27 cellular contexts compared by ENCODE assay signal in genomic region chr11:21948876-21949275, GRCh38.
"Had no signal": no experiment of that assay in that cellular context is flagged by ENCODE, and none has a peak within 500 bp of the region (broad histone marks: within the 10 kb centered on the region; RNA-seq: fewer than 3 reads in every experiment).

No MANE protein-coding gene starts in this region.

- H3K27me3 Mint-ChIP-seq: activated CD4-positive, alpha-beta T cell treated with anti-CD3 and anti-CD28 coated beads, Interleukin-2, amount 10 ng/mL, durations not matched to agents 24 days and 14 days; activated CD8-positive, alpha-beta T cell treated with anti-CD3 and anti-CD28 coated beads for 36 hours; activated naive CD4-positive, alpha-beta T cell treated with anti-CD3 and anti-CD28 coated beads, Interleukin-2, amount 50 U/mL, for 24 hours; activated naive CD8-positive, alpha-beta T cell treated with anti-CD3 and anti-CD28 coated beads, Interleukin-2, amount 10 ng/mL, durations not matched to agents 7 days and 5 days had no signal

- H3K36me3 Mint-ChIP-seq: activated naive CD4-positive, alpha-beta T cell treated with anti-CD3 and anti-CD28 coated beads, Interleukin-2, amount 50 U/mL, for 24 hours; activated naive CD8-positive, alpha-beta T cell treated with anti-CD3 and anti-CD28 coated beads, Interleukin-2, amount 10 ng/mL, durations not matched to agents 7 days and 5 days had no signal

- DNase-seq: activated CD4-positive, alpha-beta T cell treated with anti-CD3 and anti-CD28 coated beads, Interleukin-2, amount 10 ng/mL, durations not matched to agents 24 days and 14 days; activated CD4-positive, alpha-beta T cell treated with anti-CD3 and anti-CD28 coated beads, Interleukin-2, amount 50 U/mL, for 4 hours; activated CD8-positive, alpha-beta T cell treated with anti-CD3 and anti-CD28 coated beads for 36 hours; activated gamma-delta T cell; activated naive CD4-positive, alpha-beta T cell treated with Interleukin-2 at 50 U/mL for 16 hours; activated naive CD8-positive, alpha-beta T cell treated with anti-CD3 and anti-CD28 coated beads, Interleukin-2, amount 10 ng/mL, durations not matched to agents 7 days and 5 days; activated T-cell treated with anti-CD3 and anti-CD28 coated beads, Interleukin-2, amount 50 U/mL, for 1 hour; amygdala; Kasumi-1; KG1; MG63; NCI-H1048; NCI-H1105 treated with DMSO at 0.1 percent for 48 hours; NCI-H146; NCI-H187; NCI-H2029 treated with DMSO at 0.1 percent for 48 hours; NCI-H510A; NCI-H526; SHP77; SJCRH30 had no signal

- H3K9me3 Mint-ChIP-seq: activated CD4-positive, alpha-beta T cell treated with anti-CD3 and anti-CD28 coated beads, Interleukin-2, amount 10 ng/mL, durations not matched to agents 24 days and 14 days; activated naive CD4-positive, alpha-beta T cell treated with anti-CD3 and anti-CD28 coated beads, Interleukin-2, amount 50 U/mL, for 24 hours had no signal

- ATAC-seq: activated CD8-positive, alpha-beta T cell treated with anti-CD3 and anti-CD28 coated beads for 36 hours; Panc1 had no signal

- H3K27ac Mint-ChIP-seq: activated CD4-positive, alpha-beta T cell treated with anti-CD3 and anti-CD28 coated beads, Interleukin-2, amount 10 ng/mL, durations not matched to agents 24 days and 14 days; activated CD8-positive, alpha-beta T cell treated with anti-CD3 and anti-CD28 coated beads for 36 hours; activated naive CD4-positive, alpha-beta T cell treated with anti-CD3 and anti-CD28 coated beads, Interleukin-2, amount 50 U/mL, for 24 hours; activated naive CD8-positive, alpha-beta T cell treated with anti-CD3 and anti-CD28 coated beads, Interleukin-2, amount 10 ng/mL, durations not matched to agents 7 days and 5 days; activated T-helper 2 cell treated with anti-CD3 and anti-CD28 coated beads, Interferon-gamma antibody, Interleukin-2, Interleukin-4, amounts not matched to agents 10 μg/mL and 5 μg/mL and 100 μg/mL, durations not matched to agents 14 hours and 24 hours and 36 hours; T-helper 1 cell treated with Interleukin-12 subunit alpha and Interleukin-12 subunit beta and Interleukin-4 antibody, amounts not matched to agents 30 μg/mL and 1 μg/mL, for 36 hours; T-helper 2 cell treated with Interferon-gamma antibody and Interleukin-4, amounts not matched to agents 5 μg/mL and 100 μg/mL, for 36 hours had no signal

- H3K4me1 Mint-ChIP-seq: activated CD4-positive, alpha-beta T cell treated with anti-CD3 and anti-CD28 coated beads, Interleukin-2, amount 10 ng/mL, durations not matched to agents 24 days and 14 days; activated naive CD4-positive, alpha-beta T cell treated with anti-CD3 and anti-CD28 coated beads, Interleukin-2, amount 50 U/mL, for 24 hours; activated naive CD8-positive, alpha-beta T cell treated with anti-CD3 and anti-CD28 coated beads, Interleukin-2, amount 10 ng/mL, durations not matched to agents 7 days and 5 days had no signal

- H3K4me3 ChIP-seq: ascending aorta, MG63, SJCRH30, SK-N-MC had no signal

- H3K4me3 Mint-ChIP-seq: activated CD4-positive, alpha-beta T cell treated with anti-CD3 and anti-CD28 coated beads, Interleukin-2, amount 10 ng/mL, durations not matched to agents 24 days and 14 days; activated CD8-positive, alpha-beta T cell treated with anti-CD3 and anti-CD28 coated beads for 36 hours; activated naive CD4-positive, alpha-beta T cell treated with anti-CD3 and anti-CD28 coated beads, Interleukin-2, amount 50 U/mL, for 24 hours; activated naive CD8-positive, alpha-beta T cell treated with anti-CD3 and anti-CD28 coated beads, Interleukin-2, amount 10 ng/mL, durations not matched to agents 7 days and 5 days; T-helper 1 cell treated with Interleukin-12 subunit alpha and Interleukin-12 subunit beta and Interleukin-4 antibody, amounts not matched to agents 30 μg/mL and 1 μg/mL, for 36 hours; T-helper 2 cell treated with Interferon-gamma antibody and Interleukin-4, amounts not matched to agents 5 μg/mL and 100 μg/mL, for 36 hours had no signal
